1 cellular context compared by ENCODE assay signal in the genomic region with DNA sequence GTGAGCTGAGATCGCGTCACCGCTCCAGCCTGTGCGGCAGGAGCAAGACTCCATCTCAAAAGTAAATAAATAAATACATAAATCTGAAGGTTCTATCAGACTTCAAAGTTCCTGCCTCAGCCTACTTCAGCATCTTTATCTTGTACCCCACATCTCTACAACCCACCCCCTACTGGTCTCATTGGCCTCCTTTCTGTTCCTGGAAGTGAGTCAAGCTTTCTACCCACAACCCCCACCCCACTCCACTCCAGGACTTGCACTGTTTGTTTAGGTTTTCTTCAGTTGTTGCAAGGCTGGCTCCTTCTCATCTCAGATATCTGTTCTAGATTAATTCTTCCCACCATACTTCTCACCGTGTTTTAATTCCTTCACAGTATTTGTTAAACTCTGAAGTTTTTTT.
TF ChIP-seq lines count a peak whose summit lies in the region.

No MANE protein-coding gene starts in this region.

TF ChIP-seq in HEK293, 187 proteins besides CTCF, POLR2A, EP300 and RAD21 (continued from another document):
- TF ChIP-seq, protein P1, sequence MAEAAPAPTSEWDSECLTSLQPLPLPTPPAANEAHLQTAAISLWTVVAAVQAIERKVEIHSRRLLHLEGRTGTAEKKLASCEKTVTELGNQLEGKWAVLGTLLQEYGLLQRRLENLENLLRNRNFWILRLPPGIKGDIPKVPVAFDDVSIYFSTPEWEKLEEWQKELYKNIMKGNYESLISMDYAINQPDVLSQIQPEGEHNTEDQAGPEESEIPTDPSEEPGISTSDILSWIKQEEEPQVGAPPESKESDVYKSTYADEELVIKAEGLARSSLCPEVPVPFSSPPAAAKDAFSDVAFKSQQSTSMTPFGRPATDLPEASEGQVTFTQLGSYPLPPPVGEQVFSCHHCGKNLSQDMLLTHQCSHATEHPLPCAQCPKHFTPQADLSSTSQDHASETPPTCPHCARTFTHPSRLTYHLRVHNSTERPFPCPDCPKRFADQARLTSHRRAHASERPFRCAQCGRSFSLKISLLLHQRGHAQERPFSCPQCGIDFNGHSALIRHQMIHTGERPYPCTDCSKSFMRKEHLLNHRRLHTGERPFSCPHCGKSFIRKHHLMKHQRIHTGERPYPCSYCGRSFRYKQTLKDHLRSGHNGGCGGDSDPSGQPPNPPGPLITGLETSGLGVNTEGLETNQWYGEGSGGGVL (tag by site-specific recombination; IDR thresholded peaks at IDR 0.05), result peak; percentile 25; the same call in 1 of the 2 replicates
- TF ChIP-seq EGR2 (tag by site-specific recombination; IDR thresholded peaks at IDR 0.05; ENCODE audit: low read depth) (0 out of 2 replicates have a peak, but pooled peaks have one; percentile 40), ZNF302 (tag by site-specific recombination; IDR thresholded peaks at IDR 0.05; ENCODE audit: low read depth) (no peak), BCL11A (tag by site-specific recombination; IDR thresholded peaks at IDR 0.05; ENCODE audit: low read depth) (no peak)
TF ChIP-seq in HEK293: peak in this region for 3.
